In the genomic region with DNA sequence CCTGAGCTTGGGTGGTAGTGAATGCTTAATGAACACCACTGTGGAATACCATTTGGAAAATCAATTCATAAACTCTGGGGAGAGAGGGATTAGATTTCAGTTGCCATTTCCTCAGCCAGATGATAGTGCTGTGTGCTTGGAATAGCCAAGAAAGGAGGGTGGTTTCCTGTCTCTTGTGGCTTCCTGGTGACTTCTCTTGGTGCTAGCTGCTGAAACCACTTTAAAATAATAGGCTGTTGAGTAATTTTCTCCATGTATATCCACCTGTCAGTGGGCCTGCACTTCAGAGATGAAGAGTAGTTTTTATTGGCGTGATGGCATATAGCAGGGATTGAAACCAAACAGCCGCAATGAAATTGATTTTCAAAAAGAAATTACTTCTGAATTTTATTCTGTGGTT, we compare ENCODE assay signal across 19 cellular contexts. TPM values are rescaled to one million over a fixed set of nuclear protein-coding genes. Genes with fewer than 3 reads are reported as not detected.
"Had no signal": no experiment of that assay in that cellular context is flagged by ENCODE, and none has a peak within 500 bp of the region (broad histone marks: within the 10 kb centered on the region; RNA-seq: fewer than 3 reads in every experiment).

No MANE protein-coding gene starts in this region.

- H3K27ac Mint-ChIP-seq: dendritic cell treated with granulocyte-macrophage colony-stimulating factor and Interleukin-4, amounts not matched to agents 40 ng/mL and 50 ng/mL, for 4 days; nephron; stimulated activated naive B cell treated with anti-CD40 and anti-IgM and Interleukin-4, amounts not matched to agents 10 μg/mL and 1 μg/mL and 100 μg/mL, for 72 hours; T-cell had no signal

- ATAC-seq: gastroesophageal sphincter; heart right ventricle; left lung; sciatic nerve; stimulated activated naive B cell treated with anti-CD40 and anti-IgM and Interleukin-4, amounts not matched to agents 10 μg/mL and 1 μg/mL and 100 μg/mL, for 72 hours; T-cell had no signal

- H3K4me3 Mint-ChIP-seq: dendritic cell treated with granulocyte-macrophage colony-stimulating factor and Interleukin-4, amounts not matched to agents 40 ng/mL and 50 ng/mL, for 4 days; nephron; stimulated activated naive B cell treated with anti-CD40 and anti-IgM and Interleukin-4, amounts not matched to agents 10 μg/mL and 1 μg/mL and 100 μg/mL, for 72 hours; T-cell had no signal

- H3K27me3 Mint-ChIP-seq: dendritic cell treated with granulocyte-macrophage colony-stimulating factor and Interleukin-4, amounts not matched to agents 40 ng/mL and 50 ng/mL, for 4 days had no signal

- H3K4me1 Mint-ChIP-seq: nephron; stimulated activated naive B cell treated with anti-CD40 and anti-IgM and Interleukin-4, amounts not matched to agents 10 μg/mL and 1 μg/mL and 100 μg/mL, for 72 hours had no signal

- H3K36me3 ChIP-seq: cardiac muscle cell, esophagus muscularis mucosa, gastroesophageal sphincter, heart right ventricle, left lung, thyroid gland had no signal

- H3K4me3 ChIP-seq: cardiac muscle cell, esophagus muscularis mucosa, gastroesophageal sphincter, heart right ventricle, left lung, smooth muscle cell, thyroid gland had no signal

- H3K27me3 ChIP-seq: cardiac muscle cell, esophagus muscularis mucosa, gastroesophageal sphincter, heart right ventricle, left lung, thyroid gland had no signal

- H3K4me2 ChIP-seq: smooth muscle cell had no signal

- H3K27ac ChIP-seq: cardiac muscle cell, esophagus muscularis mucosa, gastroesophageal sphincter, heart right ventricle, left lung, thyroid gland had no signal

- H3K9me3 ChIP-seq: esophagus muscularis mucosa, gastroesophageal sphincter, left lung, thyroid gland had no signal

- DNase-seq: activated CD4-positive, alpha-beta T cell treated with anti-CD3 and anti-CD28 coated beads for 48 hours; activated CD4-positive, CD25-positive, alpha-beta regulatory T cell; amniotic stem cell; effector CD8-positive, alpha-beta T cell; heart right ventricle; left lung; midbrain; stimulated activated CD4-positive, alpha-beta T cell treated with anti-CD3 and anti-CD28 coated beads, Interleukin-4, amount 100 ng/mL, for 4 hours; stimulated activated naive B cell treated with anti-CD40 and anti-IgM and Interleukin-4, amounts not matched to agents 10 μg/mL and 1 μg/mL and 100 μg/mL, for 72 hours; T-cell; T-helper 9 cell; thyroid gland had no signal

- H3K36me3 Mint-ChIP-seq: stimulated activated naive B cell treated with anti-CD40 and anti-IgM and Interleukin-4, amounts not matched to agents 10 μg/mL and 1 μg/mL and 100 μg/mL, for 72 hours had no signal

- H3K9me3 Mint-ChIP-seq: dendritic cell treated with granulocyte-macrophage colony-stimulating factor and Interleukin-4, amounts not matched to agents 40 ng/mL and 50 ng/mL, for 4 days had no signal

- H3K4me1 ChIP-seq: gastroesophageal sphincter, heart right ventricle, left lung, thyroid gland had no signal

RNA-seq across cellular contexts. Expression of a gene that starts 11.8 kb away (rescaled TPM):
- polyA plus RNA-seq: smooth muscle cell had no signal
